10 cellular contexts compared by ENCODE assay signal in the genomic region with DNA sequence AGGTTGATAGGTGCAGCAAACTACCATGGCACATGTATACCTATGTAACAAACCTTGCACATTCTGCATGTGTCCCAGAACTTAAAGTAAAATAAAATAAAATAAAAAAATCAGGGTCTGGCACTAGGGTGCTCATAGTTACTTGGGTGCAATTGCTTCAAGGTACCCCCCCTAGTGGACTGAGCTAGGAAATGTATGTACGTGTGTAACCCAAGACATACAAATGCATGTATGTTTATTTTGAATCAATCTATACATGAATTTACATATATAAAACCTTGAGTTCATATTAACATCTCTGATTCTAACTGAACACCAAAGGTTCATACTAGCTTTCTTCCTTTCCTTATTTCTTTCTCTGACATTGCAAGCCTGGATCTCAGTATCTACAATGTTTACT. TPM values are rescaled to one million over a fixed set of nuclear protein-coding genes. Genes with fewer than 3 reads are reported as not detected.
DNase-seq lines count a peak whose midpoint lies in the region; TF ChIP-seq lines count a peak whose summit lies in the region.
"Had no signal": no experiment of that assay in that cellular context is flagged by ENCODE, and none has a peak within 500 bp of the region (broad histone marks: within the 10 kb centered on the region; RNA-seq: fewer than 3 reads in every experiment).

No MANE protein-coding gene starts in this region.

- H4K20me1 ChIP-seq in Karpas-422 (ENCODE audit: insufficient read depth, low read depth, low read length) (no peaks in the 10 kb centered on the region), neural progenitor cell (ENCODE audit: low read depth) (no peaks in the 10 kb centered on the region)

- H3K79me2 ChIP-seq in Karpas-422 (ENCODE audit: low read length) (peaks cover 42% of the 10 kb centered on the region), neural progenitor cell (ENCODE audit: low read depth) (peaks cover 42% of the 10 kb centered on the region)

- H3K36me3 Mint-ChIP-seq in neural progenitor cell = peaks cover 36% of the 10 kb centered on the region

- H2AFZ ChIP-seq in Karpas-422 (ENCODE audit: low read length) = no peak overlapping the region
- H2AFZ ChIP-seq in neural progenitor cell (replicated peaks) = no peak overlapping the region

- no peak overlapping the region for H3K4me2 ChIP-seq in Karpas-422 (ENCODE audit: low read depth, low read length, poor library complexity, severe bottlenecking)
- H3K4me2 ChIP-seq in neural progenitor cell = no peak overlapping the region

- H3K4me3 ChIP-seq in Karpas-422 (ENCODE audit: low read length) = no peak overlapping the region
- no peak overlapping the region for H3K4me3 ChIP-seq in choroid plexus epithelial cell (ENCODE audit: low read depth, low read length)
- H3K4me3 ChIP-seq in neural progenitor cell = no peak overlapping the region

- DNase-seq in SKM-1 treated with dmso at 0.1 percent for 144 hours (lab: John Stamatoyannopoulos, UW; ENCODE audit: unreplicated experiment) (peak; percentile 5), SKM-1 (lab: John Stamatoyannopoulos, UW; ENCODE audit: unreplicated experiment) (no peak), Karpas-422 (peak; percentile 72), choroid plexus epithelial cell (ENCODE audit: low read depth) (peak; percentile 49), neural progenitor cell (ENCODE audit: low spot score) (peak; percentile 16), NCI-H526 treated with DMSO at 0.1 percent for 48 hours (lab: John Stamatoyannopoulos, UW) (no peak), hippocampal formation (lab: John Stamatoyannopoulos, UW) (no peak), kidney tubule cell (ENCODE audit: low spot score) (no peak)
- DNase-seq: NCI-H2029 had no signal

- H3K27ac ChIP-seq in Karpas-422 (ENCODE audit: low read length) = no peak overlapping the region
- H3K27ac ChIP-seq in neural progenitor cell = no peak overlapping the region

- H3K9me2 ChIP-seq in Karpas-422 (replicated peaks; ENCODE audit: insufficient read depth, low read length) = no peaks in the 10 kb centered on the region

- no peaks in the 10 kb centered on the region for H3F3A ChIP-seq in neural progenitor cell (ENCODE audit: low read depth)

- TF ChIP-seq CTCF in choroid plexus epithelial cell (conservative IDR thresholded peaks at IDR 0.05; ENCODE audit: low read depth, low read length) (peak; percentile 47), neural progenitor cell (IDR thresholded peaks at IDR 0.05) (peak; percentile 44)

- no peaks in the 10 kb centered on the region for H3K4me1 Mint-ChIP-seq in neural progenitor cell

- no peaks in the 10 kb centered on the region for H3K27me3 ChIP-seq in Karpas-422 (ENCODE audit: low read length)
- no peaks in the 10 kb centered on the region for H3K27me3 ChIP-seq in neural progenitor cell

- H3K36me3 ChIP-seq in Karpas-422 (ENCODE audit: insufficient read depth, low read length) = peaks cover 15% of the 10 kb centered on the region; the same call in 1 of the 2 replicates
- H3K36me3 ChIP-seq in neural progenitor cell = peaks cover 12% of the 10 kb centered on the region

- H3K9me3 Mint-ChIP-seq in neural progenitor cell = peaks cover 2% of the 10 kb centered on the region
- H3K9me3 Mint-ChIP-seq: CD8-positive, alpha-beta memory T cell had no signal

- H3K9ac ChIP-seq in Karpas-422 (ENCODE audit: low read length) = no peak overlapping the region
- no peak overlapping the region for H3K9ac ChIP-seq in neural progenitor cell

- H3K9me3 ChIP-seq in Karpas-422 (ENCODE audit: low read length) (no peaks in the 10 kb centered on the region), neural progenitor cell (ENCODE audit: low read depth) (no peaks in the 10 kb centered on the region)

- no peak overlapping the region for H3K27ac Mint-ChIP-seq in neural progenitor cell

- H3K4me1 ChIP-seq in Karpas-422 (ENCODE audit: low read length) (no peaks in the 10 kb centered on the region), neural progenitor cell (no peaks in the 10 kb centered on the region)

- H3K4me3 Mint-ChIP-seq in neural progenitor cell = no peak overlapping the region
- H3K4me3 Mint-ChIP-seq: CD8-positive, alpha-beta memory T cell had no signal

- no peaks in the 10 kb centered on the region for H3K27me3 Mint-ChIP-seq in neural progenitor cell (ENCODE audit: insufficient read depth, low read depth)
- H3K27me3 Mint-ChIP-seq: CD8-positive, alpha-beta memory T cell had no signal

RNA-seq across cellular contexts. Expression of gene USP37, which starts 51.5 kb away (rescaled TPM):
- total RNA-seq in Karpas-422 (2014; rRNA removed; shearing (Covaris generic); ENCODE audit: low replicate concordance) = 8.9 and 16.9 TPM in 2 replicates
- 21.0 and 35.1 TPM in 2 replicates for total RNA-seq in neural progenitor cell (ENCODE audit: low replicate concordance)

RNA-seq across cellular contexts. Expression of gene CNOT9, which starts 52.0 kb away (rescaled TPM):
- 50.0 and 74.9 TPM in 2 replicates for total RNA-seq in Karpas-422 (2014; rRNA removed; shearing (Covaris generic); ENCODE audit: low replicate concordance)
- total RNA-seq in neural progenitor cell (ENCODE audit: low replicate concordance) = 85.0 and 87.1 TPM in 2 replicates

Comparison
In these comparisons a context has a peak if more than half of its experiments do, and no peak if none do; other contexts are left out.
1. DNase-seq: peak in SKM-1 treated with dmso at 0.1 percent for 144 hours (single experiment), Karpas-422 (single experiment), choroid plexus epithelial cell (single experiment) and neural progenitor cell (single experiment); none in SKM-1 (single experiment), NCI-H526 treated with DMSO at 0.1 percent for 48 hours (single experiment), hippocampal formation (0 of 2) and kidney tubule cell (single experiment).